ENCODE assay signal across 16 cellular contexts in genomic region chr12:131133015-131133905, GRCh38.
DNase-seq lines count a peak whose midpoint lies in the region; ATAC-seq and TF ChIP-seq lines count a peak whose summit lies in the region.
"Had no signal": no experiment of that assay in that cellular context is flagged by ENCODE, and none has a peak within 500 bp of the region (broad histone marks: within the 10 kb centered on the region; RNA-seq: fewer than 3 reads in every experiment).

No MANE protein-coding gene starts in this region.

- whole genome bisulfite sequencing in lower leg skin, 2 donors: 58 to 70% methylated on average over 18 to 19 of the region's 19 CpGs
- WGBS in tibial nerve, 2 donors: 66 to 77% methylated on average over 18 to 19 of the region's 19 CpGs

- ATAC-seq in HG03095 (IDR thresholded peaks at IDR 0.05; ENCODE audit: unreplicated experiment) (no peak), T-cell (replicated peaks in 1 of 4) (no peak)

- TF ChIP-seq POLR2A in lower leg skin (IDR thresholded peaks at IDR 0.05) (no peak), tibial nerve (IDR thresholded peaks at IDR 0.05) (no peak)

- no peaks in the 10 kb centered on the region for H3K27me3 Mint-ChIP-seq in T-cell
- H3K27me3 Mint-ChIP-seq: activated CD4-positive, alpha-beta T cell treated with anti-CD3 and anti-CD28 coated beads, Interleukin-2, amount 10 ng/mL, durations not matched to agents 24 days and 14 days had no signal

- no peak overlapping the region for H3K4me3 Mint-ChIP-seq in T-cell
- H3K4me3 Mint-ChIP-seq: activated CD4-positive, alpha-beta T cell treated with anti-CD3 and anti-CD28 coated beads, Interleukin-2, amount 10 ng/mL, durations not matched to agents 24 days and 14 days; mesothelial cell of epicardium had no signal

- peaks cover 0 to 32% (median 9%) of the 10 kb centered on the region in 4 donors for H3K4me1 ChIP-seq in tibial nerve

- POLR2A ChIA-PET in T-cell (lab: Charles Lee): no interaction called here

- TF ChIP-seq CTCF in WERI-Rb-1 (IDR thresholded peaks at IDR 0.05; ENCODE audit: low read depth, low read length): no peak
- no peak for TF ChIP-seq CTCF in lower leg skin (IDR thresholded peaks at IDR 0.05)
- TF ChIP-seq CTCF in tibial nerve (IDR thresholded peaks at IDR 0.05): no peak

- H3K4me1 Mint-ChIP-seq in T-cell: peaks cover 0 to 6% (median 2%) of the 10 kb centered on the region in 3 donors
- H3K4me1 Mint-ChIP-seq: activated CD4-positive, alpha-beta T cell treated with anti-CD3 and anti-CD28 coated beads, Interleukin-2, amount 10 ng/mL, durations not matched to agents 24 days and 14 days had no signal

- DNase-seq in SIG-M5 treated with dmso at 0.1 percent for 504 hours (lab: John Stamatoyannopoulos, UW; ENCODE audit: unreplicated experiment) (peak; percentile 64), SIG-M5 (lab: John Stamatoyannopoulos, UW) (no peak), WERI-Rb-1 (peak; percentile 86), lower leg skin (ENCODE audit: low spot score in 2 of 2) (peak; percentile 46 to 85), tibial nerve (ENCODE audit: low spot score in 2 of 2) (peak; percentile 56 to 57), HuH-7 (ENCODE audit: low spot score) (no peak), T-cell (no peak)
- DNase-seq: NCI-H1436 treated with DMSO at 0.1 percent for 48 hours had no signal

- no peaks in the 10 kb centered on the region for H3K27me3 ChIP-seq in WERI-Rb-1 (ENCODE audit: insufficient read depth, low read depth, severe bottlenecking)
- no peaks in the 10 kb centered on the region for H3K27me3 ChIP-seq in tibial nerve
- H3K27me3 ChIP-seq: heart left ventricle, neutrophil, tibial artery had no signal

- H3K4me3 ChIP-seq in WERI-Rb-1 (ENCODE audit: low read depth, low read length): no peak overlapping the region
- H3K4me3 ChIP-seq in lower leg skin (ENCODE audit: low read depth, poor library complexity, severe bottlenecking): no peak overlapping the region
- H3K4me3 ChIP-seq in tibial nerve: no peak overlapping the region
- H3K4me3 ChIP-seq: heart left ventricle, tibial artery had no signal

- H3K9me3 Mint-ChIP-seq in T-cell: no peaks in the 10 kb centered on the region
- H3K9me3 Mint-ChIP-seq: activated CD4-positive, alpha-beta T cell treated with anti-CD3 and anti-CD28 coated beads, Interleukin-2, amount 10 ng/mL, durations not matched to agents 24 days and 14 days; activated naive CD4-positive, alpha-beta T cell treated with anti-CD3 and anti-CD28 coated beads, Interleukin-2, amount 50 U/mL, for 72 hours; CD8-positive, alpha-beta memory T cell; mesothelial cell of epicardium had no signal

- H3K36me3 ChIP-seq in WERI-Rb-1: no peaks in the 10 kb centered on the region
- peaks cover 0 to 26% (median 0%) of the 10 kb centered on the region in 3 donors for H3K36me3 ChIP-seq in tibial nerve
- H3K36me3 ChIP-seq: neutrophil had no signal

- no peaks in the 10 kb centered on the region for H3K36me3 Mint-ChIP-seq in T-cell
- H3K36me3 Mint-ChIP-seq: activated naive CD4-positive, alpha-beta T cell treated with anti-CD3 and anti-CD28 coated beads, Interleukin-2, amount 50 U/mL, for 72 hours; CD8-positive, alpha-beta memory T cell; mesothelial cell of epicardium had no signal

- no peak overlapping the region for H3K27ac Mint-ChIP-seq in T-cell
- H3K27ac Mint-ChIP-seq: activated CD4-positive, alpha-beta T cell treated with anti-CD3 and anti-CD28 coated beads, Interleukin-2, amount 10 ng/mL, durations not matched to agents 24 days and 14 days; activated naive CD4-positive, alpha-beta T cell treated with anti-CD3 and anti-CD28 coated beads, Interleukin-2, amount 50 U/mL, for 72 hours; mesothelial cell of epicardium had no signal

- TF ChIP-seq EP300 in tibial nerve (IDR thresholded peaks at IDR 0.05): peak in 1 of 2 donors; percentile 74

- intact Hi-C loops in lower leg skin (cut with DNase I; ENCODE audit: low total_unique reads): no loop called here

- CTCF ChIA-PET in T-cell (lab: Charles Lee): interaction anchor here (1.3 to 6.0 kb wide), 5 partner anchors 28 to 371 kb away, joined by 3 to 43 read pairs (median 7); no protein-coding TSS in a partner anchor

- H3K27ac ChIP-seq in WERI-Rb-1 (peak overlapping the region; percentile 75), tibial nerve (peak overlapping the region in 2 of 4 donors; percentile 13 to 85)
- H3K27ac ChIP-seq: neutrophil, tibial artery had no signal

- H3K9me3 ChIP-seq in WERI-Rb-1 (ENCODE audit: severe bottlenecking) (no peaks in the 10 kb centered on the region), tibial nerve (no peaks in the 10 kb centered on the region)
- H3K9me3 ChIP-seq: heart left ventricle, neutrophil, tibial artery had no signal

Comparison
In these comparisons a context has a peak if more than half of its experiments do, and no peak if none do; other contexts are left out.
1. DNase-seq: peak in SIG-M5 treated with dmso at 0.1 percent for 504 hours (single experiment), WERI-Rb-1 (single experiment), lower leg skin (2 of 2) and tibial nerve (2 of 2); none in SIG-M5 (single experiment), HuH-7 (single experiment) and T-cell (0 of 34).